Comparison of ENCODE assay signal across 8 cellular contexts in the genomic region with DNA sequence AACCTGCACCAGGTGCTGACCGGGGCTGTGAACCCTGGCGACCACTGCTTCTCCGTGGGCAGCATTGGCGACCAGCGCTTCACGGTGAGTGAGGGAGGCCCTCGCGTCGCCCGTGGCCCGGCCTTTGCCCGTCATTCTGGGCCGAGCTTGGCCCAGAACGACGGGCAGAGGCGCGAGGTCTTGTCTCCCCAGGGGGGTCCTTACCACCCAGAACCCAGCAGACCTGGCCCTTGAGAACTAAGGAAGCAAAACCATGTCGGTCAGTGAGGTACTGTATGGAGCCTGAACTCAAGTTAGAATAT. TPM values are rescaled to one million over a fixed set of nuclear protein-coding genes. Genes with fewer than 3 reads are reported as not detected.
A peak's percentile ranks its signal among the peaks of the same experiment; 100 is the strongest.
DNase-seq lines count a peak whose midpoint lies in the region; ATAC-seq and TF ChIP-seq lines count a peak whose summit lies in the region.

No MANE protein-coding gene starts in this region.

- POLR2A ChIA-PET in HEK293 (lab: Yijun Ruan, JAX) = interaction anchor here (0.9 to 2.0 kb wide), 8 partner anchors 9 to 285 kb away, joined by 3 to 10 read pairs (median 6); a partner anchor contains a TSS

- CTCF ChIA-PET in HEK293 (lab: Yijun Ruan, JAX) = interaction anchor here (0.6 to 0.8 kb wide), 2 partner anchors 296 to 993 kb away, joined by 4 read pairs; no protein-coding TSS in a partner anchor

- H3K4me3 ChIP-seq in GM08714 (ENCODE audit: low read length) (peak overlapping the region; percentile 99), HEK293 (ENCODE audit: low read depth, low read length) (peak overlapping the region; percentile 88), RWPE2 (ENCODE audit: severe bottlenecking) (peak overlapping the region; percentile 75), fibroblast of villous mesenchyme (ENCODE audit: low read depth, low read length) (peak overlapping the region; percentile 94)

- H3K9me3 ChIP-seq in HEK293 (ENCODE audit: control insufficient read depth, insufficient read depth, low read depth, low read length) (no peaks in the 10 kb centered on the region), RWPE2 (ENCODE audit: severe bottlenecking) (no peaks in the 10 kb centered on the region)

- H3K36me3 ChIP-seq in HEK293 (ENCODE audit: control insufficient read depth in 2 of 2, insufficient read depth in 1 of 2, low read length in 2 of 2) = no peaks in the 10 kb centered on the region
- H3K36me3 ChIP-seq in RWPE2 (ENCODE audit: low read depth) = no peaks in the 10 kb centered on the region

- H3K4me1 ChIP-seq in HEK293 (ENCODE audit: control insufficient read depth, insufficient read depth, low read length) (peaks cover 14% of the 10 kb centered on the region), RWPE2 (ENCODE audit: insufficient read depth, poor library complexity, severe bottlenecking) (peaks cover 7% of the 10 kb centered on the region)

- TF ChIP-seq CTCF in HEK293 (tag by site-specific recombination; IDR thresholded peaks at IDR 0.05) (0 out of 2 replicates have a peak, but pooled peaks have one; percentile 1), RWPE2 (IDR thresholded peaks at IDR 0.05; ENCODE audit: poor library complexity, severe bottlenecking) (no peak), fibroblast of villous mesenchyme (IDR thresholded peaks at IDR 0.05; ENCODE audit: insufficient read depth, low read depth, low read length) (no peak)

- ATAC-seq in RWPE2 (ENCODE audit: low read depth) = no peak; the same call in 1 of the 3 replicates
- no peak for ATAC-seq in GM21619 (IDR thresholded peaks at IDR 0.05; ENCODE audit: unreplicated experiment)

- DNase-seq in RWPE2 (ENCODE audit: low spot score) (no peak), fibroblast of villous mesenchyme (ENCODE audit: low read depth) (no peak), pons (ENCODE audit: low spot score) (peak; percentile 30), OCI-M2 (lab: John Stamatoyannopoulos, UW; ENCODE audit: unreplicated experiment) (no peak)
- no peak for DNase-seq in activated effector memory CD4-positive, alpha-beta T cell treated with anti-CD3 and anti-CD28 coated beads, Interleukin-2, amount 50 U/mL, for 16 hours

- H3K27ac ChIP-seq in HEK293 (ENCODE audit: extremely low read depth, low read depth, low read length) (peak overlapping the region; percentile 88), RWPE2 (ENCODE audit: poor library complexity, severe bottlenecking) (peak overlapping the region; percentile 72)

- H3K27me3 ChIP-seq in RWPE2 (ENCODE audit: insufficient read depth, poor library complexity, severe bottlenecking) = no peaks in the 10 kb centered on the region

TF ChIP-seq in HEK293, 187 proteins besides CTCF, POLR2A, EP300 and RAD21:
- peak; percentile 95 for TF ChIP-seq ZNF335 (tag by site-specific recombination; conservative IDR thresholded peaks at IDR 0.05)
- TF ChIP-seq, protein P1, sequence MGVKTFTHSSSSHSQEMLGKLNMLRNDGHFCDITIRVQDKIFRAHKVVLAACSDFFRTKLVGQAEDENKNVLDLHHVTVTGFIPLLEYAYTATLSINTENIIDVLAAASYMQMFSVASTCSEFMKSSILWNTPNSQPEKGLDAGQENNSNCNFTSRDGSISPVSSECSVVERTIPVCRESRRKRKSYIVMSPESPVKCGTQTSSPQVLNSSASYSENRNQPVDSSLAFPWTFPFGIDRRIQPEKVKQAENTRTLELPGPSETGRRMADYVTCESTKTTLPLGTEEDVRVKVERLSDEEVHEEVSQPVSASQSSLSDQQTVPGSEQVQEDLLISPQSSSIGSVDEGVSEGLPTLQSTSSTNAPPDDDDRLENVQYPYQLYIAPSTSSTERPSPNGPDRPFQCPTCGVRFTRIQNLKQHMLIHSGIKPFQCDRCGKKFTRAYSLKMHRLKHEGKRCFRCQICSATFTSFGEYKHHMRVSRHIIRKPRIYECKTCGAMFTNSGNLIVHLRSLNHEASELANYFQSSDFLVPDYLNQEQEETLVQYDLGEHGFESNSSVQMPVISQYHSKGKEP (tag by site-specific recombination; IDR thresholded peaks at IDR 0.05) = no peak
- peak; percentile 4; the same call in 1 of the 2 replicates for TF ChIP-seq YY1 (tag by site-specific recombination; IDR thresholded peaks at IDR 0.05)
- peak; percentile 6; the same call in 1 of the 2 replicates for TF ChIP-seq ZSCAN30 (tag by site-specific recombination; IDR thresholded peaks at IDR 0.05)
- TF ChIP-seq, protein P2, sequence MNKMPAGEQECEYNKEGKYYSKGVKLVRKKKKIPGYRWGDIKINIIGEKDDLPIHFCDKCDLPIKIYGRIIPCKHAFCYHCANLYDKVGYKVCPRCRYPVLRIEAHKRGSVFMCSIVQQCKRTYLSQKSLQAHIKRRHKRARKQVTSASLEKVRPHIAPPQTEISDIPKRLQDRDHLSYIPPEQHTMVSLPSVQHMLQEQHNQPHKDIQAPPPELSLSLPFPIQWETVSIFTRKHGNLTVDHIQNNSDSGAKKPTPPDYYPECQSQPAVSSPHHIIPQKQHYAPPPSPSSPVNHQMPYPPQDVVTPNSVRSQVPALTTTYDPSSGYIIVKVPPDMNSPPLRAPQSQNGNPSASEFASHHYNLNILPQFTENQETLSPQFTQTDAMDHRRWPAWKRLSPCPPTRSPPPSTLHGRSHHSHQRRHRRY (tag by site-specific recombination; IDR thresholded peaks at IDR 0.05) = no peak
- TF ChIP-seq GLI4 (tag by site-specific recombination; IDR thresholded peaks at IDR 0.05) = peak; percentile 57
- TF ChIP-seq ZNF660 (tag by site-specific recombination; IDR thresholded peaks at IDR 0.05) = 0 out of 2 replicates have a peak, but pooled peaks have one; percentile 5
- no peak for TF ChIP-seq KLF10 (tag by site-specific recombination; IDR thresholded peaks at IDR 0.05)
- TF ChIP-seq, protein P3, sequence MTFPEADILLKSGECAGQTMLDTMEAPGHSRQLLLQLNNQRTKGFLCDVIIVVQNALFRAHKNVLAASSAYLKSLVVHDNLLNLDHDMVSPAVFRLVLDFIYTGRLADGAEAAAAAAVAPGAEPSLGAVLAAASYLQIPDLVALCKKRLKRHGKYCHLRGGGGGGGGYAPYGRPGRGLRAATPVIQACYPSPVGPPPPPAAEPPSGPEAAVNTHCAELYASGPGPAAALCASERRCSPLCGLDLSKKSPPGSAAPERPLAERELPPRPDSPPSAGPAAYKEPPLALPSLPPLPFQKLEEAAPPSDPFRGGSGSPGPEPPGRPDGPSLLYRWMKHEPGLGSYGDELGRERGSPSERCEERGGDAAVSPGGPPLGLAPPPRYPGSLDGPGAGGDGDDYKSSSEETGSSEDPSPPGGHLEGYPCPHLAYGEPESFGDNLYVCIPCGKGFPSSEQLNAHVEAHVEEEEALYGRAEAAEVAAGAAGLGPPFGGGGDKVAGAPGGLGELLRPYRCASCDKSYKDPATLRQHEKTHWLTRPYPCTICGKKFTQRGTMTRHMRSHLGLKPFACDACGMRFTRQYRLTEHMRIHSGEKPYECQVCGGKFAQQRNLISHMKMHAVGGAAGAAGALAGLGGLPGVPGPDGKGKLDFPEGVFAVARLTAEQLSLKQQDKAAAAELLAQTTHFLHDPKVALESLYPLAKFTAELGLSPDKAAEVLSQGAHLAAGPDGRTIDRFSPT (tag by site-specific recombination; IDR thresholded peaks at IDR 0.05) = 0 out of 2 replicates have a peak, but pooled peaks have one; percentile 6
- TF ChIP-seq IKZF3 (tag by site-specific recombination; IDR thresholded peaks at IDR 0.05) = no peak
- no peak for TF ChIP-seq ZNF350 (tag by site-specific recombination; IDR thresholded peaks at IDR 0.05)
- TF ChIP-seq ZBTB20 (tag by site-specific recombination; IDR thresholded peaks at IDR 0.05) = peak; percentile 67; the same call in 1 of the 2 replicates
- TF ChIP-seq ZNF585B (tag by site-specific recombination; IDR thresholded peaks at IDR 0.05) = no peak
- TF ChIP-seq ZNF777 (tag by site-specific recombination; IDR thresholded peaks at IDR 0.05; ENCODE audit: borderline replicate concordance) = no peak

RNA-seq across cellular contexts. Expression of a gene that starts 0.6 kb away (rescaled TPM):
- 49.6 and 54.8 TPM in 2 replicates for total RNA-seq in fibroblast of villous mesenchyme
